ENCODE assay signal across 14 cellular contexts in the genomic region with DNA sequence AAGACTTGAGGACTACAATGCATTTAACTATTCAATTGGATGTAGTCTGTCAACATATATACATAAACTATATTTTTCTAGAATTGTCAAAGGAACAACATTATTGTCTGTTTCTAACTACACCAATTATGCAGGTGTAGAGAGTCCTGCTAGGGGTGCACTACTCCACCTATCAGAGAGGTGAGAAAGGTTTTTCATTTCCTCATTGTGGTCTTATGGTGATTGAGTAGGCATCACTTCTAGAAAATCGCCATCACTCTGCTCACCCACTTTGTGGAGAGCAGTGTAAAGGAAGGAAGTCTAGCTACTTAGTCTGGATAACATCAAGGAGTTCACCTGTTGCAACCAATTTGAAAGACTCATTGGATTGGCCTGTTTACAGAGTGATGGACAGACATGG. TPM values are rescaled to one million over a fixed set of nuclear protein-coding genes. Genes with fewer than 3 reads are reported as not detected.
DNase-seq lines count a peak whose midpoint lies in the region; ATAC-seq lines count a peak whose summit lies in the region.
"Had no signal": no experiment of that assay in that cellular context is flagged by ENCODE, and none has a peak within 500 bp of the region (broad histone marks: within the 10 kb centered on the region; RNA-seq: fewer than 3 reads in every experiment).

No MANE protein-coding gene starts in this region.

- DNase-seq in activated T-cell treated with anti-CD3 and anti-CD28 coated beads, Interleukin-2, amount 50 U/mL, for 4 hours = no peak
- DNase-seq in NCI-H2196 (lab: John Stamatoyannopoulos, UW; ENCODE audit: unreplicated experiment) (no peak), kidney tubule cell (ENCODE audit: low spot score) (no peak)
- DNase-seq in stimulated activated CD4-positive, alpha-beta T cell treated with anti-CD3 and anti-CD28 coated beads, Interleukin-1b, Interleukin-23, amount 100 ng/mL, for 48 hours = no peak
- DNase-seq: activated CD4-positive, CD25-positive, alpha-beta regulatory T cell treated with anti-CD3 and anti-CD28 coated beads, Interleukin-2, amount 50 U/mL, for 72 hours; activated naive CD8-positive, alpha-beta T cell treated with anti-CD3 and anti-CD28 coated beads, Interleukin-2, amount 10 ng/mL, durations not matched to agents 7 days and 5 days; effector memory CD8-positive, alpha-beta T cell; Karpas-422; posterior cingulate gyrus; T-helper 17 cell had no signal

- peaks cover 5% of the 10 kb centered on the region for H3K27me3 Mint-ChIP-seq in activated T-cell treated with anti-CD3 and anti-CD28 coated beads, Interleukin-2, amount 50 U/mL, for 4 hours (ENCODE audit: low read depth)
- H3K27me3 Mint-ChIP-seq: activated naive CD8-positive, alpha-beta T cell treated with anti-CD3 and anti-CD28 coated beads, Interleukin-2, amount 10 ng/mL, durations not matched to agents 7 days and 5 days had no signal

- H3K4me3 Mint-ChIP-seq in activated T-cell treated with anti-CD3 and anti-CD28 coated beads, Interleukin-2, amount 50 U/mL, for 4 hours = no peak overlapping the region
- H3K4me3 Mint-ChIP-seq: activated naive CD8-positive, alpha-beta T cell treated with anti-CD3 and anti-CD28 coated beads, Interleukin-2, amount 10 ng/mL, durations not matched to agents 7 days and 5 days; effector memory CD8-positive, alpha-beta T cell; T-helper 17 cell had no signal

- no peaks in the 10 kb centered on the region for H3K4me1 Mint-ChIP-seq in activated T-cell treated with anti-CD3 and anti-CD28 coated beads, Interleukin-2, amount 50 U/mL, for 4 hours (ENCODE audit: low read depth)
- H3K4me1 Mint-ChIP-seq: T-helper 17 cell had no signal

- no peaks in the 10 kb centered on the region for H3K9me3 Mint-ChIP-seq in activated T-cell treated with anti-CD3 and anti-CD28 coated beads, Interleukin-2, amount 50 U/mL, for 4 hours
- H3K9me3 Mint-ChIP-seq: activated naive CD8-positive, alpha-beta T cell treated with anti-CD3 and anti-CD28 coated beads, Interleukin-2, amount 10 ng/mL, durations not matched to agents 7 days and 5 days had no signal

- no peaks in the 10 kb centered on the region for H3K36me3 Mint-ChIP-seq in activated T-cell treated with anti-CD3 and anti-CD28 coated beads, Interleukin-2, amount 50 U/mL, for 4 hours (ENCODE audit: insufficient read depth)
- H3K36me3 Mint-ChIP-seq: activated naive CD8-positive, alpha-beta T cell treated with anti-CD3 and anti-CD28 coated beads, Interleukin-2, amount 10 ng/mL, durations not matched to agents 7 days and 5 days had no signal

- ATAC-seq in GM18870 (IDR thresholded peaks at IDR 0.05; ENCODE audit: unreplicated experiment) (peak; percentile 85), GM21367 (IDR thresholded peaks at IDR 0.05; ENCODE audit: unreplicated experiment) (peak; percentile 68), HG02943 (IDR thresholded peaks at IDR 0.05; ENCODE audit: low read depth, unreplicated experiment) (peak; percentile 96), HG03521 (IDR thresholded peaks at IDR 0.05; ENCODE audit: unreplicated experiment) (peak; percentile 71)
- no peak for ATAC-seq in activated T-cell treated with anti-CD3 and anti-CD28 coated beads, Interleukin-2, amount 50 U/mL, for 4 hours
- ATAC-seq: effector memory CD8-positive, alpha-beta T cell; T-helper 17 cell had no signal

RNA-seq across cellular contexts. Expression of gene ADH1C, which starts 4.4 kb away (rescaled TPM):
- total RNA-seq in activated T-cell treated with anti-CD3 and anti-CD28 coated beads, Interleukin-2, amount 50 U/mL, for 4 hours = under 1 TPM; 0.11 to 0.20 (median 0.16) TPM
- total RNA-seq: activated naive CD8-positive, alpha-beta T cell treated with anti-CD3 and anti-CD28 coated beads, Interleukin-2, amount 10 ng/mL, durations not matched to agents 7 days and 5 days; T-helper 17 cell had no signal

RNA-seq across cellular contexts. Expression of gene ADH1B, which starts 35.8 kb away (rescaled TPM):
- total RNA-seq in activated T-cell treated with anti-CD3 and anti-CD28 coated beads, Interleukin-2, amount 50 U/mL, for 4 hours = 1 to 10 TPM in 2 of 3 donors, under 1 TPM in 1; 0.91 to 1.1 (median 1.0) TPM
- total RNA-seq: activated naive CD8-positive, alpha-beta T cell treated with anti-CD3 and anti-CD28 coated beads, Interleukin-2, amount 10 ng/mL, durations not matched to agents 7 days and 5 days; T-helper 17 cell had no signal

Comparison
In these comparisons a context has a peak if more than half of its experiments do, and no peak if none do; other contexts are left out.
1. ATAC-seq: peak in GM18870 (single experiment), GM21367 (single experiment), HG02943 (single experiment) and HG03521 (single experiment); none in activated T-cell treated with anti-CD3 and anti-CD28 coated beads, Interleukin-2, amount 50 U/mL, for 4 hours (0 of 2).